ENCODE assay signal across 13 cellular contexts in the genomic region with DNA sequence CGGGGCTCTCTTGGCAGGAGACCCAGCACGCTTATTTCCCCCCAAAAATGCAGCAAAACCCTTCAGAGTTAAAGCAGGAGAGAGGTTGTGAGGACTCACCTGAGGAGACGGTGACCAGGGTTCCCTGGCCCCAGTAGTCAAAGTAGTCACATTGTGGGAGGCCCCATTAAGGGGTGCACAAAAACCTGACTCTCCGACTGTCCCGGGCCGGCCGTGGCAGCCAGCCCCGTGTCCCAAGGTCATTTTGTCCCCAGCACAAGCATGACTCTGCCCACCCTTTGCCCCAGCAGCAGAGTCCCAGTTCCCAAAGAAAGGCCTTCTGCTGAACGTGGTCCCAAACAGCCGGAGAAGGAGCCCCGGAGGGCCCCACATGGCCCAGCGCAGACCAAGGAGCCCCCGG.
DNase-seq lines count a peak whose midpoint lies in the region; ATAC-seq and TF ChIP-seq lines count a peak whose summit lies in the region.
"Had no signal": no experiment of that assay in that cellular context is flagged by ENCODE, and none has a peak within 500 bp of the region (broad histone marks: within the 10 kb centered on the region; RNA-seq: fewer than 3 reads in every experiment).

No MANE protein-coding gene starts in this region.

- peak; percentile 6; the same call in 1 of the 2 replicates for TF ChIP-seq POLR2A in Raji (IDR thresholded peaks at IDR 0.05; ENCODE audit: insufficient read depth, low read depth, low read length)

- no peak overlapping the region for H3K4me3 Mint-ChIP-seq in activated CD8-positive, alpha-beta memory T cell treated with anti-CD3 and anti-CD28 coated beads, Interleukin-2, amount 10 ng/mL, durations not matched to agents 7 days and 5 days
- peak overlapping the region; percentile 93 to 98 for H3K4me3 Mint-ChIP-seq in stimulated activated naive B cell treated with anti-CD40 and anti-IgM and Interleukin-4, amounts not matched to agents 10 μg/mL and 1 μg/mL and 100 μg/mL, for 72 hours

- H3K27me3 Mint-ChIP-seq in activated CD8-positive, alpha-beta memory T cell treated with anti-CD3 and anti-CD28 coated beads, Interleukin-2, amount 10 ng/mL, durations not matched to agents 7 days and 5 days: no peaks in the 10 kb centered on the region
- H3K27me3 Mint-ChIP-seq in stimulated activated naive B cell treated with anti-CD40 and anti-IgM and Interleukin-4, amounts not matched to agents 10 μg/mL and 1 μg/mL and 100 μg/mL, for 72 hours: no peaks in the 10 kb centered on the region

- peaks cover 38% of the 10 kb centered on the region for H3K4me1 Mint-ChIP-seq in activated CD8-positive, alpha-beta memory T cell treated with anti-CD3 and anti-CD28 coated beads, Interleukin-2, amount 10 ng/mL, durations not matched to agents 7 days and 5 days
- peaks cover 1 to 8% of the 10 kb centered on the region in 2 donors for H3K4me1 Mint-ChIP-seq in stimulated activated naive B cell treated with anti-CD40 and anti-IgM and Interleukin-4, amounts not matched to agents 10 μg/mL and 1 μg/mL and 100 μg/mL, for 72 hours

- H3K36me3 Mint-ChIP-seq in activated CD8-positive, alpha-beta memory T cell treated with anti-CD3 and anti-CD28 coated beads, Interleukin-2, amount 10 ng/mL, durations not matched to agents 7 days and 5 days: no peaks in the 10 kb centered on the region
- H3K36me3 Mint-ChIP-seq in stimulated activated naive B cell treated with anti-CD40 and anti-IgM and Interleukin-4, amounts not matched to agents 10 μg/mL and 1 μg/mL and 100 μg/mL, for 72 hours: peaks cover 46 to 52% of the 10 kb centered on the region in 2 donors

- ATAC-seq in activated CD8-positive, alpha-beta memory T cell treated with anti-CD3 and anti-CD28 coated beads, Interleukin-2, amount 10 ng/mL, durations not matched to agents 7 days and 5 days: no peak
- ATAC-seq in stimulated activated naive B cell treated with anti-CD40 and anti-IgM and Interleukin-4, amounts not matched to agents 10 μg/mL and 1 μg/mL and 100 μg/mL, for 72 hours (replicated peaks): no peak
- ATAC-seq in GM18909 (IDR thresholded peaks at IDR 0.05; ENCODE audit: poor library complexity, unreplicated experiment) (no peak), GM19351 (IDR thresholded peaks at IDR 0.05; ENCODE audit: unreplicated experiment) (no peak), GM19023 (IDR thresholded peaks at IDR 0.05; ENCODE audit: unreplicated experiment) (no peak)
- ATAC-seq: heart left ventricle, pancreas had no signal

- H3K9me3 Mint-ChIP-seq in activated CD8-positive, alpha-beta memory T cell treated with anti-CD3 and anti-CD28 coated beads, Interleukin-2, amount 10 ng/mL, durations not matched to agents 7 days and 5 days (ENCODE audit: low read depth): no peaks in the 10 kb centered on the region
- no peaks in the 10 kb centered on the region for H3K9me3 Mint-ChIP-seq in stimulated activated naive B cell treated with anti-CD40 and anti-IgM and Interleukin-4, amounts not matched to agents 10 μg/mL and 1 μg/mL and 100 μg/mL, for 72 hours

- DNase-seq in activated CD8-positive, alpha-beta memory T cell treated with anti-CD3 and anti-CD28 coated beads, Interleukin-2, amount 10 ng/mL, durations not matched to agents 7 days and 5 days: peak; percentile 31
- DNase-seq in activated CD8-positive, alpha-beta memory T cell treated with anti-CD3 and anti-CD28 coated beads for 24 hours: no peak
- DNase-seq in ecto neural progenitor cell (ENCODE audit: low spot score): peak; percentile 20
- DNase-seq in stimulated activated naive B cell treated with anti-CD40 and anti-IgM and Interleukin-4, amounts not matched to agents 10 μg/mL and 1 μg/mL and 100 μg/mL, for 72 hours: no peak
- DNase-seq: NCI-H187 treated with DMSO at 0.1 percent for 48 hours, NCI-H510A, substantia nigra had no signal

- no peak overlapping the region for H3K27ac Mint-ChIP-seq in activated CD8-positive, alpha-beta memory T cell treated with anti-CD3 and anti-CD28 coated beads, Interleukin-2, amount 10 ng/mL, durations not matched to agents 7 days and 5 days
- peak overlapping the region; percentile 100 for H3K27ac Mint-ChIP-seq in stimulated activated naive B cell treated with anti-CD40 and anti-IgM and Interleukin-4, amounts not matched to agents 10 μg/mL and 1 μg/mL and 100 μg/mL, for 72 hours

- CTCF ChIA-PET in activated CD8-positive, alpha-beta memory T cell treated with anti-CD3 and anti-CD28 coated beads, Interleukin-2, amount 10 ng/mL, durations not matched to agents 7 days and 5 days (lab: Charles Lee): no interaction called here

Comparison
In these comparisons a context has a peak if more than half of its experiments do, and no peak if none do; other contexts are left out.
1. DNase-seq: peak in activated CD8-positive, alpha-beta memory T cell treated with anti-CD3 and anti-CD28 coated beads, Interleukin-2, amount 10 ng/mL, durations not matched to agents 7 days and 5 days (single experiment) and ecto neural progenitor cell (single experiment); none in activated CD8-positive, alpha-beta memory T cell treated with anti-CD3 and anti-CD28 coated beads for 24 hours (single experiment) and stimulated activated naive B cell treated with anti-CD40 and anti-IgM and Interleukin-4, amounts not matched to agents 10 μg/mL and 1 μg/mL and 100 μg/mL, for 72 hours (single experiment).